ENCODE assay signal across 27 cellular contexts in genomic region chr10:21681156-21681555, GRCh38.
"Had no signal": no experiment of that assay in that cellular context is flagged by ENCODE, and none has a peak within 500 bp of the region (broad histone marks: within the 10 kb centered on the region; RNA-seq: fewer than 3 reads in every experiment).

No MANE protein-coding gene starts in this region.

- H3K27me3 ChIP-seq: ascending aorta, heart left ventricle, left lung, stomach, thyroid gland, upper lobe of left lung had no signal

- ATAC-seq: activated CD4-positive, alpha-beta T cell treated with anti-CD3 and anti-CD28 coated beads for 36 hours; activated CD8-positive, alpha-beta T cell treated with anti-CD3 and anti-CD28 coated beads, Interleukin-2, amount 10 ng/mL, durations not matched to agents 7 days and 5 days; heart left ventricle; left lung; lower lobe of right lung; mucosa of descending colon; natural killer cell treated with Interleukin-12 subunit alpha and Interleukin-12 subunit beta and Interleukin-15 and Interleukin-18, amount 100 ng/mL, for 72 hours; right cardiac atrium; stimulated activated naive B cell treated with anti-CD40 and anti-IgM and Interleukin-4, amounts not matched to agents 10 μg/mL and 1 μg/mL and 100 μg/mL, for 72 hours had no signal

- DNase-seq: activated CD4-positive, alpha-beta T cell treated with anti-CD3 and anti-CD28 coated beads for 36 hours; activated CD4-positive, CD25-positive, alpha-beta regulatory T cell; activated CD8-positive, alpha-beta T cell treated with anti-CD3 and anti-CD28 coated beads, Interleukin-2, amount 10 ng/mL, durations not matched to agents 7 days and 5 days; activated effector memory CD4-positive, alpha-beta T cell treated with anti-CD3 and anti-CD28 coated beads, Interleukin-2, amount 50 U/mL, for 16 hours; activated naive CD4-positive, alpha-beta T cell treated with anti-CD3 and anti-CD28 coated beads for 36 hours; activated naive CD8-positive, alpha-beta T cell treated with anti-CD3 and anti-CD28 coated beads for 36 hours; caudate nucleus; heart left ventricle; hypothalamus; kidney glomerular epithelial cell; lower lobe of right lung; mesendoderm; mucosa of descending colon; posterior cingulate gyrus; right cardiac atrium; stimulated activated CD4-positive, alpha-beta T cell treated with anti-CD3 and anti-CD28 coated beads, Interleukin-15, amount 100 ng/mL, for 24 hours; stimulated activated CD4-positive, alpha-beta T cell treated with anti-CD3 and anti-CD28 coated beads, Interleukin-2, amount 100 ng/mL, for 24 hours; stimulated activated naive B cell treated with anti-CD40 and anti-IgM and Interleukin-4, amounts not matched to agents 10 μg/mL and 1 μg/mL and 100 μg/mL, for 72 hours; stomach; T-helper 2 cell; thyroid gland; upper lobe of left lung had no signal

- H3K9me3 ChIP-seq: ascending aorta, heart left ventricle, left lung, lower lobe of right lung, mucosa of descending colon, stomach, thyroid gland, upper lobe of left lung had no signal

- H3K36me3 ChIP-seq: left lung, lower lobe of right lung, thyroid gland had no signal

- H3K4me1 Mint-ChIP-seq: activated CD4-positive, alpha-beta T cell treated with anti-CD3 and anti-CD28 coated beads for 36 hours had no signal

- H3K4me3 ChIP-seq: ascending aorta, heart left ventricle, left lung, lower lobe of right lung, mucosa of descending colon, stomach, thyroid gland, upper lobe of left lung had no signal

- H3K4me1 ChIP-seq: ascending aorta, left lung, lower lobe of right lung, stomach, thyroid gland, upper lobe of left lung had no signal

- H3K27ac ChIP-seq: ascending aorta, heart left ventricle, left lung, lower lobe of right lung, stomach, thyroid gland, upper lobe of left lung had no signal

- H3K27ac Mint-ChIP-seq: activated CD4-positive, alpha-beta T cell treated with anti-CD3 and anti-CD28 coated beads for 36 hours; activated CD8-positive, alpha-beta T cell treated with anti-CD3 and anti-CD28 coated beads, Interleukin-2, amount 10 ng/mL, durations not matched to agents 7 days and 5 days; activated naive CD4-positive, alpha-beta T cell treated with anti-CD3 and anti-CD28 coated beads for 36 hours; activated naive CD8-positive, alpha-beta T cell treated with anti-CD3 and anti-CD28 coated beads for 36 hours; activated T-helper 1 cell treated with anti-CD3 and anti-CD28 coated beads, Interleukin-12 subunit alpha, Interleukin-12 subunit beta, Interleukin-2, Interleukin-4 antibody, amounts not matched to agents 30 ng/mL and 10 ng/mL and 1 ng/mL, durations not matched to agents 14 hours and 24 hours and 36 hours; brain; natural killer cell treated with Interleukin-12 subunit alpha and Interleukin-12 subunit beta and Interleukin-15 and Interleukin-18, amount 100 ng/mL, for 72 hours; stimulated activated naive B cell treated with anti-CD40 and anti-IgM and Interleukin-4, amounts not matched to agents 10 μg/mL and 1 μg/mL and 100 μg/mL, for 72 hours had no signal

- H3K9me3 Mint-ChIP-seq: activated naive CD4-positive, alpha-beta T cell treated with anti-CD3 and anti-CD28 coated beads for 36 hours; activated naive CD8-positive, alpha-beta T cell treated with anti-CD3 and anti-CD28 coated beads for 36 hours; activated T-helper 1 cell treated with anti-CD3 and anti-CD28 coated beads, Interleukin-12 subunit alpha, Interleukin-12 subunit beta, Interleukin-2, Interleukin-4 antibody, amounts not matched to agents 30 ng/mL and 10 ng/mL and 1 ng/mL, durations not matched to agents 14 hours and 24 hours and 36 hours; brain; natural killer cell treated with Interleukin-12 subunit alpha and Interleukin-12 subunit beta and Interleukin-15 and Interleukin-18, amount 100 ng/mL, for 72 hours; stimulated activated naive B cell treated with anti-CD40 and anti-IgM and Interleukin-4, amounts not matched to agents 10 μg/mL and 1 μg/mL and 100 μg/mL, for 72 hours had no signal

- H3K27me3 Mint-ChIP-seq: activated CD4-positive, alpha-beta T cell treated with anti-CD3 and anti-CD28 coated beads for 36 hours; activated naive CD8-positive, alpha-beta T cell treated with anti-CD3 and anti-CD28 coated beads for 36 hours; brain; natural killer cell treated with Interleukin-12 subunit alpha and Interleukin-12 subunit beta and Interleukin-15 and Interleukin-18, amount 100 ng/mL, for 72 hours; stimulated activated naive B cell treated with anti-CD40 and anti-IgM and Interleukin-4, amounts not matched to agents 10 μg/mL and 1 μg/mL and 100 μg/mL, for 72 hours had no signal

- H3K4me3 Mint-ChIP-seq: activated CD4-positive, alpha-beta T cell treated with anti-CD3 and anti-CD28 coated beads for 36 hours; activated CD8-positive, alpha-beta T cell treated with anti-CD3 and anti-CD28 coated beads, Interleukin-2, amount 10 ng/mL, durations not matched to agents 7 days and 5 days; activated naive CD4-positive, alpha-beta T cell treated with anti-CD3 and anti-CD28 coated beads for 36 hours; activated naive CD8-positive, alpha-beta T cell treated with anti-CD3 and anti-CD28 coated beads for 36 hours; activated T-helper 1 cell treated with anti-CD3 and anti-CD28 coated beads, Interleukin-12 subunit alpha, Interleukin-12 subunit beta, Interleukin-2, Interleukin-4 antibody, amounts not matched to agents 30 ng/mL and 10 ng/mL and 1 ng/mL, durations not matched to agents 14 hours and 24 hours and 36 hours; brain; natural killer cell treated with Interleukin-12 subunit alpha and Interleukin-12 subunit beta and Interleukin-15 and Interleukin-18, amount 100 ng/mL, for 72 hours; stimulated activated naive B cell treated with anti-CD40 and anti-IgM and Interleukin-4, amounts not matched to agents 10 μg/mL and 1 μg/mL and 100 μg/mL, for 72 hours had no signal
